In genomic region chr12:130263996-130264395, GRCh38 we compare ENCODE assay signal across 1 cellular context.
A peak's percentile ranks its signal among the peaks of the same experiment; 100 is the strongest.
TF ChIP-seq lines count a peak whose summit lies in the region.

No MANE protein-coding gene starts in this region.

TF ChIP-seq in HepG2, 621 proteins besides CTCF, POLR2A, EP300 and RAD21 (continued from another document):
- TF ChIP-seq BHLHE40 (IDR thresholded peaks at IDR 0.05; ENCODE audit: low read length) (no peak), ZNF333 (CRISPR knock-in tag; IDR thresholded peaks at IDR 0.05; ENCODE audit: borderline replicate concordance) (no peak), ZNF337 (CRISPR knock-in tag; IDR thresholded peaks at IDR 0.05; ENCODE audit: borderline replicate concordance, low read depth) (no peak), RAD51 (IDR thresholded peaks at IDR 0.05; ENCODE audit: borderline replicate concordance) (peak; percentile 81), GFI1 (CRISPR knock-in tag; IDR thresholded peaks at IDR 0.05; ENCODE audit: borderline replicate concordance) (no peak), USF2 (IDR thresholded peaks at IDR 0.05; ENCODE audit: low read depth, low read length) (peak; percentile 29; the same call in 1 of the 2 replicates), USF2 (CRISPR knock-in tag; IDR thresholded peaks at IDR 0.05; ENCODE audit: borderline replicate concordance) (no peak), HNF4A (CRISPR knock-in tag; IDR thresholded peaks at IDR 0.05) (no peak)
